Comparison of ENCODE assay signal across 10 cellular contexts in genomic region chr5:14810941-14811573, GRCh38.
A peak's percentile ranks its signal among the peaks of the same experiment; 100 is the strongest.
DNase-seq lines count a peak whose midpoint lies in the region; ATAC-seq and TF ChIP-seq lines count a peak whose summit lies in the region.
"Had no signal": no experiment of that assay in that cellular context is flagged by ENCODE, and none has a peak within 500 bp of the region (broad histone marks: within the 10 kb centered on the region; RNA-seq: fewer than 3 reads in every experiment).

No MANE protein-coding gene starts in this region.

- no peaks in the 10 kb centered on the region for H3K9me3 ChIP-seq in BLaER1 treated with 17β-estradiol and CSF1 and Interleukin-3, amounts not matched to agents 10 nM and 100 nM (replicated peaks in 1 of 11)
- no peaks in the 10 kb centered on the region for H3K9me3 ChIP-seq in HCT116 (ENCODE audit: control insufficient read depth in 1 of 2, insufficient read depth in 1 of 2, low read depth in 1 of 2, low read length in 2 of 2)
- H3K9me3 ChIP-seq: suprapubic skin had no signal

- no peaks in the 10 kb centered on the region for H3K27me3 Mint-ChIP-seq in activated naive CD8-positive, alpha-beta T cell
- H3K27me3 Mint-ChIP-seq in osteocyte (ENCODE audit: unreplicated experiment) = no peaks in the 10 kb centered on the region

- RAD21 ChIA-PET in HCT116 (lab: Charles Lee; ENCODE audit: low non-redundant PET in 1 of 2, low total read pairs in 2 of 2, uncharacterized antibody in 2 of 2, unreplicated experiment in 2 of 2) = interaction anchor here in 1 of 2 experiments (0.6 kb wide), 1 partner anchor 60 kb away, joined by 4 read pairs; the partner anchor contains the start of gene ANKH

- peaks cover 72% of the 10 kb centered on the region for H3K4me1 Mint-ChIP-seq in activated naive CD8-positive, alpha-beta T cell (ENCODE audit: low read depth)
- peaks cover 28% of the 10 kb centered on the region for H3K4me1 Mint-ChIP-seq in osteocyte (ENCODE audit: unreplicated experiment)

- BruUV-seq in HCT116 (replicated peaks; lab: Mats Ljungman, UMichigan) = no TSS peak

- H3K9ac ChIP-seq in BLaER1 treated with 17β-estradiol and CSF1 and Interleukin-3, amounts not matched to agents 10 nM and 100 nM = peak overlapping the region; percentile 5 to 79 (median 72); a peak in 15 of 22 replicates
- peak overlapping the region; percentile 51; the same call in 1 of the 2 replicates for H3K9ac ChIP-seq in HCT116 (ENCODE audit: low read length)

- peaks cover 0 to 13% (median 0%) of the 10 kb centered on the region in 11 experiments; a peak in 2 of 22 replicates for H4K20me1 ChIP-seq in BLaER1 treated with 17β-estradiol and CSF1 and Interleukin-3, amounts not matched to agents 10 nM and 100 nM
- H4K20me1 ChIP-seq in HCT116 (ENCODE audit: insufficient read depth) = no peaks in the 10 kb centered on the region

- H3K4me3 Mint-ChIP-seq in activated naive CD8-positive, alpha-beta T cell = peak overlapping the region; percentile 85
- H3K4me3 Mint-ChIP-seq in osteocyte (ENCODE audit: unreplicated experiment) = no peak overlapping the region

- peak overlapping the region; percentile 77 to 91 (median 86); a peak in 21 of 22 replicates for H3K27ac ChIP-seq in BLaER1 treated with 17β-estradiol and CSF1 and Interleukin-3, amounts not matched to agents 10 nM and 100 nM
- H3K27ac ChIP-seq in HCT116 (ENCODE audit: low read depth, low read length) = peak overlapping the region; percentile 79

- POLR2A ChIA-PET in HCT116 (lab: Charles Lee) = no interaction called here

- no peaks in the 10 kb centered on the region for H3K79me2 ChIP-seq in HCT116 (ENCODE audit: insufficient read depth, low read length)

- no peak for TF ChIP-seq POLR2A in HCT116 (IDR thresholded peaks at IDR 0.05; ENCODE audit: borderline replicate concordance, extremely low read depth, insufficient read depth, insufficient read length)

- TF ChIP-seq CTCF in HCT116 (IDR thresholded peaks at IDR 0.05 in 2 of 3, conservative IDR thresholded peaks at IDR 0.05 in 1 of 3; ENCODE audit: borderline replicate concordance in 1 of 3, insufficient read depth in 1 of 3, low read depth in 2 of 3, low read length in 2 of 3) (no peak), osteocyte (IDR thresholded peaks at IDR 0.05) (no peak)

- H3K36me3 Mint-ChIP-seq in activated naive CD8-positive, alpha-beta T cell = peaks cover 8% of the 10 kb centered on the region
- no peaks in the 10 kb centered on the region for H3K36me3 Mint-ChIP-seq in osteocyte (ENCODE audit: unreplicated experiment)

- H3K4me2 ChIP-seq in BLaER1 treated with 17β-estradiol and CSF1 and Interleukin-3, amounts not matched to agents 10 nM and 100 nM = peak overlapping the region; percentile 66 to 95 (median 92)
- peak overlapping the region; percentile 78 for H3K4me2 ChIP-seq in HCT116 (ENCODE audit: low read length)

- peaks cover 0 to 29% (median 8%) of the 10 kb centered on the region in 11 experiments; a peak in 15 of 22 replicates for H3K36me3 ChIP-seq in BLaER1 treated with 17β-estradiol and CSF1 and Interleukin-3, amounts not matched to agents 10 nM and 100 nM
- no peaks in the 10 kb centered on the region for H3K36me3 ChIP-seq in HCT116 (ENCODE audit: control insufficient read depth in 1 of 2, insufficient read depth in 2 of 2, low read length in 2 of 2)
- H3K36me3 ChIP-seq: suprapubic skin had no signal

- ATAC-seq in HCT116 (no peak), HG02588 (IDR thresholded peaks at IDR 0.05; ENCODE audit: unreplicated experiment) (no peak), GM18520 (IDR thresholded peaks at IDR 0.05; ENCODE audit: unreplicated experiment) (no peak)

- peak overlapping the region in 2 of 10 experiments; percentile 26 to 44; a peak in 3 of 20 replicates for H3K4me3 ChIP-seq in BLaER1 treated with 17β-estradiol and CSF1 and Interleukin-3, amounts not matched to agents 10 nM and 100 nM
- peak overlapping the region in 1 of 2 experiments; percentile 50; a peak in 2 of 4 replicates for H3K4me3 ChIP-seq in HCT116 (replicated peaks in 1 of 2; ENCODE audit: low read depth in 1 of 2, low read length in 2 of 2)
- H3K4me3 ChIP-seq: suprapubic skin had no signal

- CTCF ChIA-PET in HCT116 (lab: Charles Lee) = no interaction called here

- H3K9me3 Mint-ChIP-seq in activated naive CD8-positive, alpha-beta T cell (ENCODE audit: low read depth) = no peaks in the 10 kb centered on the region
- no peaks in the 10 kb centered on the region for H3K9me3 Mint-ChIP-seq in osteocyte (ENCODE audit: unreplicated experiment)

- no peak for TF ChIP-seq RAD21 in HCT116 (IDR thresholded peaks at IDR 0.05; ENCODE audit: low read depth)

- H3K27ac Mint-ChIP-seq in activated naive CD8-positive, alpha-beta T cell = peak overlapping the region; percentile 97
- no peak overlapping the region for H3K27ac Mint-ChIP-seq in osteocyte (ENCODE audit: unreplicated experiment)

- H3K27me3 ChIP-seq in BLaER1 treated with 17β-estradiol and CSF1 and Interleukin-3, amounts not matched to agents 10 nM and 100 nM = no peaks in the 10 kb centered on the region
- H3K27me3 ChIP-seq in HCT116 (ENCODE audit: insufficient read depth, low read length) = no peaks in the 10 kb centered on the region
- H3K27me3 ChIP-seq: suprapubic skin had no signal

- H3K4me1 ChIP-seq in BLaER1 treated with 17β-estradiol and CSF1 and Interleukin-3, amounts not matched to agents 10 nM and 100 nM = peaks cover 39 to 88% (median 54%) of the 10 kb centered on the region in 10 experiments
- H3K4me1 ChIP-seq in HCT116 (ENCODE audit: control insufficient read depth in 1 of 2, insufficient read depth in 2 of 2, low read length in 2 of 2) = peaks cover 27 to 39% of the 10 kb centered on the region in 2 experiments

- H2AFZ ChIP-seq in HCT116 (ENCODE audit: low read depth, low read length, poor library complexity, severe bottlenecking) = no peak overlapping the region

- no peaks in the 10 kb centered on the region for H3K9me2 ChIP-seq in HCT116 (ENCODE audit: insufficient read depth)

- DNase-seq in HCT116 (ENCODE audit: low read depth, low spot score) (no peak), midbrain (lab: John Stamatoyannopoulos, UW) (peak; percentile 63), NCI-H2196 treated with DMSO at 0.1 percent for 48 hours (lab: John Stamatoyannopoulos, UW; ENCODE audit: unreplicated experiment) (no peak), osteocyte (ENCODE audit: extremely low spot score, unreplicated experiment) (no peak)
- DNase-seq: NCI-H2081 had no signal

- intact Hi-C loops in HCT116 (cut with micrococcal nuclease) = no loop called here

TF ChIP-seq in HCT116, 20 proteins besides CTCF, POLR2A, EP300 and RAD21:
- TF ChIP-seq POLR2AphosphoS5 (IDR thresholded peaks at IDR 0.05; ENCODE audit: low read depth, low read length) = no peak
